8 cellular contexts compared by ENCODE assay signal in the genomic region with DNA sequence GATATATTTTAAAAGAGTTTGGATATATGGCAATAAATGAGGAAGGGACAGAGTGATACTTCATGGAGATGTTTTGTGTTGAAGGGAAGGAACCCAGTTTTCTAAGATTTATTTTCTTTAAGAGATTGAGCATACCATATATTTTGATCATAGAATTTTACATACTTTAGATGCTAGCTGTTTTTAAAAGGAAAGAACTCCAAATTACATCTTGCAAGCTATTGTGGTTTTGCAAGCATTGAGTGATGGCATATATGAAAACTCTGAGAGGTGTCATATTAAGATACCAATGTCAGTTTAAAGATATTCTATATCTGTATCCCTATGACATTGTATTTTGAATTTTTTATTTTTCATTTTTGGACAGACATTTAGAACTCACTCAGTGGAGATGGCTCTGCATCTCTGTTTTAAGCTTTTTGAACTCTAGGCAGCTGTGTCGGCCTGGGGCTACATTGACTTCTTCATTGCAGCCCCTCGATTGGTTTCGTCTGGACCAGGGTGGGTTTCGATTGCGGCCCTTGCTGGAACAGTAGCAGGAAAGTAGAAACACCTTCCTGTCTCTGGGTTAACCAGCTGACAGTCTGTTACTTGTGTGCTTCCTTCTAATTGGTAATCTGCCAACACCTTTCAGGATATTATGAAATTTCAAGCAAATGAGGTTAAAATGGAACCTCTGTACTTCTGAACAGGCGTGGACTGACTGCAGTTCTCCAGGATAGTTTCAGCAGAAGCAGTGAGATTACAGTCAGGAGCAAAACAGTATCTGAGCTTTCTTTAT. TPM values are rescaled to one million over a fixed set of nuclear protein-coding genes. Genes with fewer than 3 reads are reported as not detected.
DNase-seq lines count a peak whose midpoint lies in the region; ATAC-seq, FAIRE-seq and TF ChIP-seq lines count a peak whose summit lies in the region.

No MANE protein-coding gene starts in this region.

- peak; percentile 33 for ATAC-seq in GM18502 (IDR thresholded peaks at IDR 0.05; ENCODE audit: poor library complexity, unreplicated experiment)

- DNase-seq in KG1 (lab: John Stamatoyannopoulos, UW), result peak; percentile 50
- no peak for DNase-seq in astrocyte (ENCODE audit: low read depth)
- DNase-seq in neural progenitor cell (ENCODE audit: low spot score), result no peak
- DNase-seq in iPS-NIHi7 (ENCODE audit: extremely low spot score), result no peak
- no peak for DNase-seq in HT-29 (ENCODE audit: low spot score)
- no peak for DNase-seq in superior temporal gyrus (ENCODE audit: extremely low spot score)
- no peak for DNase-seq in globus pallidus (ENCODE audit: low spot score)

- no peaks in the 10 kb centered on the region for H3K36me3 ChIP-seq in astrocyte (ENCODE audit: insufficient read depth, low read length)
- H3K36me3 ChIP-seq in neural progenitor cell, result no peaks in the 10 kb centered on the region

- H3K9me3 Mint-ChIP-seq in astrocyte (ENCODE audit: unreplicated experiment), result no peaks in the 10 kb centered on the region
- peaks cover 2% of the 10 kb centered on the region for H3K9me3 Mint-ChIP-seq in neural progenitor cell

- H3K4me3 ChIP-seq in astrocyte (ENCODE audit: insufficient read depth, low read depth, low read length), result no peak overlapping the region
- H3K4me3 ChIP-seq in neural progenitor cell, result no peak overlapping the region

- H2AFZ ChIP-seq in astrocyte (ENCODE audit: low read depth, low read length) (no peak overlapping the region), neural progenitor cell (replicated peaks) (no peak overlapping the region)

- H3K36me3 Mint-ChIP-seq in astrocyte (ENCODE audit: low read depth, unreplicated experiment), result no peaks in the 10 kb centered on the region
- peaks cover 2% of the 10 kb centered on the region for H3K36me3 Mint-ChIP-seq in neural progenitor cell

- TF ChIP-seq CTCF in astrocyte (IDR thresholded peaks at IDR 0.05; ENCODE audit: insufficient read depth, low read depth, low read length), result no peak
- TF ChIP-seq CTCF in neural progenitor cell (IDR thresholded peaks at IDR 0.05), result no peak

- peak overlapping the region; percentile 68 for H3K27ac Mint-ChIP-seq in astrocyte (ENCODE audit: unreplicated experiment)
- peak overlapping the region; percentile 16 for H3K27ac Mint-ChIP-seq in neural progenitor cell

- H3K27ac ChIP-seq in astrocyte (ENCODE audit: low read depth, low read length) (peak overlapping the region; percentile 68), neural progenitor cell (no peak overlapping the region)

- no peaks in the 10 kb centered on the region for H3K27me3 Mint-ChIP-seq in astrocyte (ENCODE audit: low read depth, unreplicated experiment)
- peaks cover 2% of the 10 kb centered on the region for H3K27me3 Mint-ChIP-seq in neural progenitor cell (ENCODE audit: insufficient read depth, low read depth)

- peaks cover 65% of the 10 kb centered on the region for H3K4me1 Mint-ChIP-seq in astrocyte (ENCODE audit: low read depth, unreplicated experiment)
- H3K4me1 Mint-ChIP-seq in neural progenitor cell, result peaks cover 57% of the 10 kb centered on the region

- H3K27me3 ChIP-seq in astrocyte (ENCODE audit: insufficient read depth, low read length) (no peaks in the 10 kb centered on the region), neural progenitor cell (no peaks in the 10 kb centered on the region)

- H4K20me1 ChIP-seq in astrocyte (ENCODE audit: insufficient read depth, low read length) (peaks cover 89% of the 10 kb centered on the region), neural progenitor cell (ENCODE audit: low read depth) (peaks cover 90% of the 10 kb centered on the region)

- FAIRE-seq in astrocyte (lab: Jason Lieb, UNC), result no peak

- peaks cover 96% of the 10 kb centered on the region for H3K79me2 ChIP-seq in astrocyte (ENCODE audit: insufficient read depth, low read length)
- peaks cover 100% of the 10 kb centered on the region for H3K79me2 ChIP-seq in neural progenitor cell (ENCODE audit: low read depth)

- H3K9ac ChIP-seq in astrocyte (ENCODE audit: low read length), result peak overlapping the region; percentile 11
- H3K9ac ChIP-seq in neural progenitor cell, result no peak overlapping the region

- peak overlapping the region; percentile 69 for H3K4me2 ChIP-seq in astrocyte (ENCODE audit: low read length)
- no peak overlapping the region for H3K4me2 ChIP-seq in neural progenitor cell

- no peaks in the 10 kb centered on the region for H3F3A ChIP-seq in neural progenitor cell (ENCODE audit: low read depth)

- H3K4me1 ChIP-seq in astrocyte (ENCODE audit: insufficient read depth, low read length), result peaks cover 62% of the 10 kb centered on the region
- peaks cover 13% of the 10 kb centered on the region for H3K4me1 ChIP-seq in neural progenitor cell

- H3K9me3 ChIP-seq in astrocyte (ENCODE audit: insufficient read depth, low read depth, low read length) (no peaks in the 10 kb centered on the region), neural progenitor cell (ENCODE audit: low read depth) (no peaks in the 10 kb centered on the region)

- H3K4me3 Mint-ChIP-seq in astrocyte (ENCODE audit: unreplicated experiment) (no peak overlapping the region), neural progenitor cell (no peak overlapping the region)

RNA-seq across cellular contexts. Expression of a gene that starts 14.0 kb away (rescaled TPM):
- total RNA-seq in astrocyte (172 and 173 TPM in 2 replicates), neural progenitor cell (ENCODE audit: low replicate concordance) (35.1 and 46.1 TPM in 2 replicates)
- total RNA-seq in HT-29 (2014; rRNA removed; shearing (Covaris generic)), result 37.7 and 51.2 TPM in 2 replicates
